In the genomic region with DNA sequence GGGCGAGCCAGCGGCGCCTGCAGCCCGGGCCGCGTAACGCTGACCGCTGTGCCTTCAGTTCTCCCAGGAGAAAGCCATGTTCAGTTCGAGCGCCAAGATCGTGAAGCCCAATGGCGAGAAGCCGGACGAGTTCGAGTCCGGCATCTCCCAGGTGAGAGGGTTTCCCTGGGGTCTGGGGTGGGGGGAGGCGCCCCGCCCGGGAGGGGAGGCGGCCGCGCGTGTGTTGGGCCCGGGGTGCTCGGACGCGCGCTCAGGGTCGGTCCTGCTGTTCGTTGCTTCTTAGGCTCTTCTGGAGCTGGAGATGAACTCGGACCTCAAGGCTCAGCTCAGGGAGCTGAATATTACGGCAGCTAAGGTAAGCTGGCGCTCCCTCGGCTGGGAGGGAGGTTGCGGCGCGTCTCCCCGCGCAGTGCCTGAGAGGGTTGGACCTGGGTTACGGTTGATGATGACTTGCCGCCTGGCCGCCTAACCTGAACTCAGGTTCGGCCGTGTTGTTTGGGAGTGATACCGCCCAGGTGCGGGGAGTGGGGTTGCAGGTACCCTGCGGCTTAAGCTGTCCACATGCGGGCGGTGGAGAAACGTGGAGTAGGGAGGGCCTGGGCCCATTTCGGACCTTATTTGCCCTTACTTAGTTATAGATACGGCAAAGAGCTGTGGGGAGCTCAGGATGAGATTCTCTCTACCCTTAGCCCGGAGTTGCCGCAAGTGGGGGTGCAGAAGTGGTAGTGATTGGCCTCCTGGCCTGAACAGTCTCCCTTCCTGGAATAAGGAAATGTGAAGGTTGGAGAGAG, we compare ENCODE assay signal across 1 cellular context.
A peak's percentile ranks its signal among the peaks of the same experiment; 100 is the strongest.
TF ChIP-seq lines count a peak whose summit lies in the region.

No MANE protein-coding gene starts in this region.

TF ChIP-seq in GM12878, 131 proteins besides CTCF, POLR2A, EP300 and RAD21:
- TF ChIP-seq RUNX3 (IDR thresholded peaks at IDR 0.05; ENCODE audit: low read length) (0 out of 2 replicates have a peak, but pooled peaks have one; percentile 12), LARP7 (IDR thresholded peaks at IDR 0.05) (peak; percentile 50; the same call in 1 of the 2 replicates), DPF2 (IDR thresholded peaks at IDR 0.05) (no peak)
